In the genomic region with DNA sequence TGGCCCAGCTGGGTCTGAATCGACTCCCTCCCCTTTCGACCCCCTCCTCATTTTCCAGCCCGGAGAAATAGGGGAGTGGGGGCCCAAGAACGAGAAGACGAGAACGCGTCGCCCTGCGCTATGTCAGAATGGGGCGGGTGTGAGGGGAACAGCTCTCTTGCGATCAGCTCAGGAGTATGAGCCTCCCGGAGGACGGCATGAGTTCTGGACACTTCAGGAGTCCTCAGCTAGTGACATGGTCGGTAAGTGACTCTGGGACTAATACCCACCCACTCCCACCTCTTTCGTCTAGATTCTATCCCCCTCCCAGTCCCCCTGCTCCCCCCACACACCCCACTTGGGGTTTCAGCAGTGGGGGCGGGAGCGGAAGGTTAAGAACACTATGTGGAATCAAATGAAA, we compare ENCODE assay signal across 1 cellular context.
TF ChIP-seq lines count a peak whose summit lies in the region.

No MANE protein-coding gene starts in this region.

TF ChIP-seq in HEK293, 187 proteins besides CTCF, POLR2A, EP300 and RAD21 (continued from another document):
- TF ChIP-seq, protein P1, sequence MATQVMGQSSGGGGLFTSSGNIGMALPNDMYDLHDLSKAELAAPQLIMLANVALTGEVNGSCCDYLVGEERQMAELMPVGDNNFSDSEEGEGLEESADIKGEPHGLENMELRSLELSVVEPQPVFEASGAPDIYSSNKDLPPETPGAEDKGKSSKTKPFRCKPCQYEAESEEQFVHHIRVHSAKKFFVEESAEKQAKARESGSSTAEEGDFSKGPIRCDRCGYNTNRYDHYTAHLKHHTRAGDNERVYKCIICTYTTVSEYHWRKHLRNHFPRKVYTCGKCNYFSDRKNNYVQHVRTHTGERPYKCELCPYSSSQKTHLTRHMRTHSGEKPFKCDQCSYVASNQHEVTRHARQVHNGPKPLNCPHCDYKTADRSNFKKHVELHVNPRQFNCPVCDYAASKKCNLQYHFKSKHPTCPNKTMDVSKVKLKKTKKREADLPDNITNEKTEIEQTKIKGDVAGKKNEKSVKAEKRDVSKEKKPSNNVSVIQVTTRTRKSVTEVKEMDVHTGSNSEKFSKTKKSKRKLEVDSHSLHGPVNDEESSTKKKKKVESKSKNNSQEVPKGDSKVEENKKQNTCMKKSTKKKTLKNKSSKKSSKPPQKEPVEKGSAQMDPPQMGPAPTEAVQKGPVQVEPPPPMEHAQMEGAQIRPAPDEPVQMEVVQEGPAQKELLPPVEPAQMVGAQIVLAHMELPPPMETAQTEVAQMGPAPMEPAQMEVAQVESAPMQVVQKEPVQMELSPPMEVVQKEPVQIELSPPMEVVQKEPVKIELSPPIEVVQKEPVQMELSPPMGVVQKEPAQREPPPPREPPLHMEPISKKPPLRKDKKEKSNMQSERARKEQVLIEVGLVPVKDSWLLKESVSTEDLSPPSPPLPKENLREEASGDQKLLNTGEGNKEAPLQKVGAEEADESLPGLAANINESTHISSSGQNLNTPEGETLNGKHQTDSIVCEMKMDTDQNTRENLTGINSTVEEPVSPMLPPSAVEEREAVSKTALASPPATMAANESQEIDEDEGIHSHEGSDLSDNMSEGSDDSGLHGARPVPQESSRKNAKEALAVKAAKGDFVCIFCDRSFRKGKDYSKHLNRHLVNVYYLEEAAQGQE (tag by site-specific recombination; IDR thresholded peaks at IDR 0.05) = no peak
- TF ChIP-seq, protein P2, sequence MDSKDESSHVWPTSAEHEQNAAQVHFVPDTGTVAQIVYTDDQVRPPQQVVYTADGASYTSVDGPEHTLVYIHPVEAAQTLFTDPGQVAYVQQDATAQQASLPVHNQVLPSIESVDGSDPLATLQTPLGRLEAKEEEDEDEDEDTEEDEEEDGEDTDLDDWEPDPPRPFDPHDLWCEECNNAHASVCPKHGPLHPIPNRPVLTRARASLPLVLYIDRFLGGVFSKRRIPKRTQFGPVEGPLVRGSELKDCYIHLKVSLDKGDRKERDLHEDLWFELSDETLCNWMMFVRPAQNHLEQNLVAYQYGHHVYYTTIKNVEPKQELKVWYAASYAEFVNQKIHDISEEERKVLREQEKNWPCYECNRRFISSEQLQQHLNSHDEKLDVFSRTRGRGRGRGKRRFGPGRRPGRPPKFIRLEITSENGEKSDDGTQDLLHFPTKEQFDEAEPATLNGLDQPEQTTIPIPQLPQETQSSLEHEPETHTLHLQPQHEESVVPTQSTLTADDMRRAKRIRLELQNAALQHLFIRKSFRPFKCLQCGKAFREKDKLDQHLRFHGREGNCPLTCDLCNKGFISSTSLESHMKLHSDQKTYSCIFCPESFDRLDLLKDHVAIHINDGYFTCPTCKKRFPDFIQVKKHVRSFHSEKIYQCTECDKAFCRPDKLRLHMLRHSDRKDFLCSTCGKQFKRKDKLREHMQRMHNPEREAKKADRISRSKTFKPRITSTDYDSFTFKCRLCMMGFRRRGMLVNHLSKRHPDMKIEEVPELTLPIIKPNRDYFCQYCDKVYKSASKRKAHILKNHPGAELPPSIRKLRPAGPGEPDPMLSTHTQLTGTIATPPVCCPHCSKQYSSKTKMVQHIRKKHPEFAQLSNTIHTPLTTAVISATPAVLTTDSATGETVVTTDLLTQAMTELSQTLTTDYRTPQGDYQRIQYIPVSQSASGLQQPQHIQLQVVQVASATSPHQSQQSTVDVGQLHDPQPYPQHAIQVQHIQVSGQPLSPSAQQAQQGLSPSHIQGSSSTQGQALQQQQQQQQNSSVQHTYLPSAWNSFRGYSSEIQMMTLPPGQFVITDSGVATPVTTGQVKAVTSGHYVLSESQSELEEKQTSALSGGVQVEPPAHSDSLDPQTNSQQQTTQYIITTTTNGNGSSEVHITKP (tag by site-specific recombination; IDR thresholded peaks at IDR 0.05) = no peak
- TF ChIP-seq ZNF626 (tag by site-specific recombination; IDR thresholded peaks at IDR 0.05) = no peak
- TF ChIP-seq, protein P3, sequence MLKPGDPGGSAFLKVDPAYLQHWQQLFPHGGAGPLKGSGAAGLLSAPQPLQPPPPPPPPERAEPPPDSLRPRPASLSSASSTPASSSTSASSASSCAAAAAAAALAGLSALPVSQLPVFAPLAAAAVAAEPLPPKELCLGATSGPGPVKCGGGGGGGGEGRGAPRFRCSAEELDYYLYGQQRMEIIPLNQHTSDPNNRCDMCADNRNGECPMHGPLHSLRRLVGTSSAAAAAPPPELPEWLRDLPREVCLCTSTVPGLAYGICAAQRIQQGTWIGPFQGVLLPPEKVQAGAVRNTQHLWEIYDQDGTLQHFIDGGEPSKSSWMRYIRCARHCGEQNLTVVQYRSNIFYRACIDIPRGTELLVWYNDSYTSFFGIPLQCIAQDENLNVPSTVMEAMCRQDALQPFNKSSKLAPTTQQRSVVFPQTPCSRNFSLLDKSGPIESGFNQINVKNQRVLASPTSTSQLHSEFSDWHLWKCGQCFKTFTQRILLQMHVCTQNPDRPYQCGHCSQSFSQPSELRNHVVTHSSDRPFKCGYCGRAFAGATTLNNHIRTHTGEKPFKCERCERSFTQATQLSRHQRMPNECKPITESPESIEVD (tag by site-specific recombination; IDR thresholded peaks at IDR 0.05) = no peak
- TF ChIP-seq ZNF530 (tag by site-specific recombination; IDR thresholded peaks at IDR 0.05; ENCODE audit: low read depth) = no peak
- TF ChIP-seq ZBTB48 (tag by site-specific recombination; IDR thresholded peaks at IDR 0.05) = no peak
- TF ChIP-seq, protein P4, sequence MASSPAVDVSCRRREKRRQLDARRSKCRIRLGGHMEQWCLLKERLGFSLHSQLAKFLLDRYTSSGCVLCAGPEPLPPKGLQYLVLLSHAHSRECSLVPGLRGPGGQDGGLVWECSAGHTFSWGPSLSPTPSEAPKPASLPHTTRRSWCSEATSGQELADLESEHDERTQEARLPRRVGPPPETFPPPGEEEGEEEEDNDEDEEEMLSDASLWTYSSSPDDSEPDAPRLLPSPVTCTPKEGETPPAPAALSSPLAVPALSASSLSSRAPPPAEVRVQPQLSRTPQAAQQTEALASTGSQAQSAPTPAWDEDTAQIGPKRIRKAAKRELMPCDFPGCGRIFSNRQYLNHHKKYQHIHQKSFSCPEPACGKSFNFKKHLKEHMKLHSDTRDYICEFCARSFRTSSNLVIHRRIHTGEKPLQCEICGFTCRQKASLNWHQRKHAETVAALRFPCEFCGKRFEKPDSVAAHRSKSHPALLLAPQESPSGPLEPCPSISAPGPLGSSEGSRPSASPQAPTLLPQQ (tag by site-specific recombination; IDR thresholded peaks at IDR 0.05) = no peak
- TF ChIP-seq MEIS1 (CRISPR knock-in tag; IDR thresholded peaks at IDR 0.05; ENCODE audit: borderline replicate concordance) = no peak
- TF ChIP-seq ZNF239 (tag by site-specific recombination; IDR thresholded peaks at IDR 0.05) = no peak
- no peak for TF ChIP-seq ZNF544 (tag by site-specific recombination; IDR thresholded peaks at IDR 0.05)
- TF ChIP-seq TCF7L2 (IDR thresholded peaks at IDR 0.05; ENCODE audit: borderline replicate concordance, low read depth, low read length) = no peak
- no peak for TF ChIP-seq ZNF121 (tag by site-specific recombination; IDR thresholded peaks at IDR 0.05)
- TF ChIP-seq ZNF660 (tag by site-specific recombination; IDR thresholded peaks at IDR 0.05) = no peak
- no peak for TF ChIP-seq ZNF146 (tag by site-specific recombination; IDR thresholded peaks at IDR 0.05)
TF ChIP-seq in HEK293: peak in this region for 0.
